In genomic region chr5:72210913-72211670, GRCh38 we compare ENCODE assay signal across 9 cellular contexts.
DNase-seq lines count a peak whose midpoint lies in the region; ATAC-seq, FAIRE-seq and TF ChIP-seq lines count a peak whose summit lies in the region.
"Had no signal": no experiment of that assay in that cellular context is flagged by ENCODE, and none has a peak within 500 bp of the region (broad histone marks: within the 10 kb centered on the region; RNA-seq: fewer than 3 reads in every experiment).

No MANE protein-coding gene starts in this region.

- H3K36me3 ChIP-seq in breast epithelium (no peaks in the 10 kb centered on the region), keratinocyte (ENCODE audit: control insufficient read depth in 2 of 2, extremely low read depth in 1 of 2, insufficient read depth in 2 of 2, low read length in 2 of 2) (peaks cover 0 to 1% of the 10 kb centered on the region in 2 experiments)

- peaks cover 2% of the 10 kb centered on the region for H3K9me1 ChIP-seq in keratinocyte (ENCODE audit: control insufficient read depth, extremely low read depth, insufficient read depth, low read length)

- H3K9me3 Mint-ChIP-seq in activated T-helper 2 cell treated with anti-CD3 and anti-CD28 coated beads, Interferon-gamma antibody, Interleukin-2, Interleukin-4, amounts not matched to agents 10 μg/mL and 5 μg/mL and 100 μg/mL, durations not matched to agents 14 hours and 24 hours and 36 hours, result no peaks in the 10 kb centered on the region

- intact Hi-C loops in breast epithelium (cut with DNase I; ENCODE audit: low total_unique reads), result no loop called here
- intact Hi-C loops in activated T-helper 2 cell treated with anti-CD3 and anti-CD28 coated beads, Interferon-gamma antibody, Interleukin-2, Interleukin-4, amounts not matched to agents 10 μg/mL and 5 μg/mL and 100 μg/mL, durations not matched to agents 14 hours and 24 hours and 36 hours (cut with micrococcal nuclease), result no loop called here

- H3K4me1 Mint-ChIP-seq in activated T-helper 2 cell treated with anti-CD3 and anti-CD28 coated beads, Interferon-gamma antibody, Interleukin-2, Interleukin-4, amounts not matched to agents 10 μg/mL and 5 μg/mL and 100 μg/mL, durations not matched to agents 14 hours and 24 hours and 36 hours (ENCODE audit: low read depth), result no peaks in the 10 kb centered on the region

- ATAC-seq in GM21526 (IDR thresholded peaks at IDR 0.05; ENCODE audit: low FRiP score, unreplicated experiment), result no peak

- FAIRE-seq in HTR-8/SVneo (lab: Jason Lieb, UNC) (no peak), keratinocyte (lab: Jason Lieb, UNC) (peak; percentile 36)

- TF ChIP-seq CTCF in breast epithelium (IDR thresholded peaks at IDR 0.05) (no peak), keratinocyte (optimal IDR thresholded peaks at IDR 0.05 in 1 of 3, IDR thresholded peaks at IDR 0.05 in 1 of 3, conservative IDR thresholded peaks at IDR 0.05 in 1 of 3; ENCODE audit: extremely low read depth in 1 of 3, insufficient read depth in 2 of 3, low read length in 3 of 3) (no peak)

- H3K9me3 ChIP-seq in breast epithelium (no peaks in the 10 kb centered on the region), keratinocyte (ENCODE audit: control insufficient read depth, low read depth, low read length) (no peaks in the 10 kb centered on the region)

- no peak for TF ChIP-seq POLR2A in breast epithelium (IDR thresholded peaks at IDR 0.05)

- H3K4me2 ChIP-seq in keratinocyte (ENCODE audit: control insufficient read depth, extremely low read depth, insufficient read depth, low read depth, low read length), result peak overlapping the region; percentile 74

- H3K4me3 ChIP-seq in breast epithelium (no peak overlapping the region), keratinocyte (ENCODE audit: control insufficient read depth in 2 of 3, extremely low read depth in 1 of 3, insufficient read depth in 2 of 3, low read depth in 1 of 3, low read length in 3 of 3) (peak overlapping the region in 2 of 3 experiments; percentile 44 to 47)

- peak overlapping the region; percentile 33 for H2AFZ ChIP-seq in keratinocyte (ENCODE audit: control insufficient read depth, low read length)

- no peaks in the 10 kb centered on the region for H4K20me1 ChIP-seq in keratinocyte (ENCODE audit: control insufficient read depth, extremely low read depth, insufficient read depth, low read length)

- dilution Hi-C loops in keratinocyte (cut with MboI; ENCODE audit: extremely low pct_ligation_motif_present, low sequenced_read_pairs), result no loop called here

- H3K27ac ChIP-seq in breast epithelium (peak overlapping the region; percentile 81 to 87), keratinocyte (ENCODE audit: control insufficient read depth, insufficient read depth, low read length) (peak overlapping the region; percentile 70), temporal lobe (ENCODE audit: low read depth, low read length) (peak overlapping the region; percentile 7)

- peak overlapping the region; percentile 45 for H3K9ac ChIP-seq in keratinocyte (ENCODE audit: control insufficient read depth, extremely low read depth, insufficient read depth, low read length)

- no peaks in the 10 kb centered on the region for H3K79me2 ChIP-seq in keratinocyte (ENCODE audit: control insufficient read depth, insufficient read depth, low read length)

- H3K27me3 ChIP-seq in breast epithelium, result no peaks in the 10 kb centered on the region
- no peaks in the 10 kb centered on the region for H3K27me3 ChIP-seq in keratinocyte (ENCODE audit: control insufficient read depth, extremely low read depth, insufficient read depth, low read length)

- H3K4me1 ChIP-seq in breast epithelium, result peaks cover 0 to 13% of the 10 kb centered on the region in 2 donors
- H3K4me1 ChIP-seq in keratinocyte (ENCODE audit: control insufficient read depth, extremely low read depth, insufficient read depth, low read length), result peaks cover 31% of the 10 kb centered on the region

- no peak overlapping the region for H3K4me3 Mint-ChIP-seq in activated T-helper 2 cell treated with anti-CD3 and anti-CD28 coated beads, Interferon-gamma antibody, Interleukin-2, Interleukin-4, amounts not matched to agents 10 μg/mL and 5 μg/mL and 100 μg/mL, durations not matched to agents 14 hours and 24 hours and 36 hours (ENCODE audit: low read depth)

- peaks cover 3% of the 10 kb centered on the region for H3K36me3 Mint-ChIP-seq in activated T-helper 2 cell treated with anti-CD3 and anti-CD28 coated beads, Interferon-gamma antibody, Interleukin-2, Interleukin-4, amounts not matched to agents 10 μg/mL and 5 μg/mL and 100 μg/mL, durations not matched to agents 14 hours and 24 hours and 36 hours (ENCODE audit: low read depth)

- H3K27ac Mint-ChIP-seq in activated T-helper 2 cell treated with anti-CD3 and anti-CD28 coated beads, Interferon-gamma antibody, Interleukin-2, Interleukin-4, amounts not matched to agents 10 μg/mL and 5 μg/mL and 100 μg/mL, durations not matched to agents 14 hours and 24 hours and 36 hours, result no peak overlapping the region

- DNase-seq in HTR-8/SVneo (ENCODE audit: insufficient read length, low spot score) (peak; percentile 29), breast epithelium (ENCODE audit: low spot score in 2 of 2) (peak in 1 of 2 donors; percentile 58), keratinocyte (ENCODE audit: low read depth, low spot score) (no peak), SKM-1 (lab: John Stamatoyannopoulos, UW; ENCODE audit: unreplicated experiment) (no peak), NCI-H748 (lab: John Stamatoyannopoulos, UW; ENCODE audit: unreplicated experiment) (no peak)
- DNase-seq in activated T-helper 2 cell treated with anti-CD3 and anti-CD28 coated beads, Interferon-gamma antibody, Interleukin-2, Interleukin-4, amounts not matched to agents 10 μg/mL and 5 μg/mL and 100 μg/mL, durations not matched to agents 14 hours and 24 hours and 36 hours (ENCODE audit: low spot score), result no peak
- DNase-seq: occipital lobe had no signal

- peaks cover 9% of the 10 kb centered on the region for H3K27me3 Mint-ChIP-seq in activated T-helper 2 cell treated with anti-CD3 and anti-CD28 coated beads, Interferon-gamma antibody, Interleukin-2, Interleukin-4, amounts not matched to agents 10 μg/mL and 5 μg/mL and 100 μg/mL, durations not matched to agents 14 hours and 24 hours and 36 hours (ENCODE audit: low read depth)

Comparison
In these comparisons a context has a peak if more than half of its experiments do, and no peak if none do; other contexts are left out.
1. H3K27ac ChIP-seq: peak in every context shown above with its lines; median percentile 84 in breast epithelium; 70 in keratinocyte; 7 in temporal lobe.
2. H3K4me3 ChIP-seq: peak in keratinocyte (2 of 3); none in breast epithelium (0 of 3).